ENCODE assay signal across 8 cellular contexts in genomic region chr22:45310331-45311032, GRCh38.
A peak's percentile ranks its signal among the peaks of the same experiment; 100 is the strongest.
DNase-seq lines count a peak whose midpoint lies in the region; ATAC-seq lines count a peak whose summit lies in the region.

No MANE protein-coding gene starts in this region.

- H3K27me3 Mint-ChIP-seq in stimulated activated naive B cell treated with anti-CD40 and anti-IgM and Interleukin-4, amounts not matched to agents 10 μg/mL and 1 μg/mL and 100 μg/mL, for 72 hours = no peaks in the 10 kb centered on the region

- H3K9me3 ChIP-seq in iPS DF 6.9 (ENCODE audit: control insufficient read depth, insufficient read depth, low read length) = no peaks in the 10 kb centered on the region

- ATAC-seq in stimulated activated naive B cell treated with anti-CD40 and anti-IgM and Interleukin-4, amounts not matched to agents 10 μg/mL and 1 μg/mL and 100 μg/mL, for 72 hours (replicated peaks) = no peak
- ATAC-seq in GM19395 (IDR thresholded peaks at IDR 0.05; ENCODE audit: unreplicated experiment) = no peak

- peak overlapping the region; percentile 95 to 97 for H3K4me3 Mint-ChIP-seq in stimulated activated naive B cell treated with anti-CD40 and anti-IgM and Interleukin-4, amounts not matched to agents 10 μg/mL and 1 μg/mL and 100 μg/mL, for 72 hours

- H3K27ac Mint-ChIP-seq in stimulated activated naive B cell treated with anti-CD40 and anti-IgM and Interleukin-4, amounts not matched to agents 10 μg/mL and 1 μg/mL and 100 μg/mL, for 72 hours = peak overlapping the region; percentile 94

- H3K9me3 Mint-ChIP-seq in stimulated activated naive B cell treated with anti-CD40 and anti-IgM and Interleukin-4, amounts not matched to agents 10 μg/mL and 1 μg/mL and 100 μg/mL, for 72 hours = no peaks in the 10 kb centered on the region

- peaks cover 1% of the 10 kb centered on the region for H3K4me1 ChIP-seq in iPS DF 6.9 (ENCODE audit: control insufficient read depth, insufficient read depth, low read length)

- H3K27ac ChIP-seq in iPS DF 6.9 (ENCODE audit: low read length) = no peak overlapping the region

- H3K27me3 ChIP-seq in iPS DF 6.9 (ENCODE audit: control insufficient read depth, insufficient read depth, low read length) = no peaks in the 10 kb centered on the region

- peaks cover 11 to 18% of the 10 kb centered on the region in 2 donors for H3K36me3 Mint-ChIP-seq in stimulated activated naive B cell treated with anti-CD40 and anti-IgM and Interleukin-4, amounts not matched to agents 10 μg/mL and 1 μg/mL and 100 μg/mL, for 72 hours

- H3K4me3 ChIP-seq in iPS DF 6.9 (ENCODE audit: low read length) = peak overlapping the region; percentile 94

- H3K36me3 ChIP-seq in iPS DF 6.9 (ENCODE audit: control insufficient read depth, insufficient read depth, low read length) = no peaks in the 10 kb centered on the region

- DNase-seq in activated CD4-positive, CD25-positive, alpha-beta regulatory T cell treated with anti-CD3 and anti-CD28 coated beads, Interleukin-2, amount 50 U/mL, for 72 hours = peak; percentile 36
- DNase-seq in activated CD4-positive, CD25-positive, alpha-beta regulatory T cell (lab: John Stamatoyannopoulos, UW) = no peak
- peak; percentile 23 for DNase-seq in activated naive CD4-positive, alpha-beta T cell treated with anti-CD3 and anti-CD28 coated beads, Interleukin-2, amount 50 U/mL, for 16 hours
- no peak for DNase-seq in iPS DF 6.9 (ENCODE audit: low read depth, low spot score)
- DNase-seq in stimulated activated naive B cell treated with anti-CD40 and anti-IgM and Interleukin-4, amounts not matched to agents 10 μg/mL and 1 μg/mL and 100 μg/mL, for 72 hours = no peak
- DNase-seq in NK-92 treated with Interleukin-12 subunit alpha and Interleukin-12 subunit beta, amount 100 ng/mL, for 24 hours (lab: John Stamatoyannopoulos, UW) = no peak
- DNase-seq in amniotic stem cell (lab: John Stamatoyannopoulos, UW) = no peak

- H3K4me1 Mint-ChIP-seq in stimulated activated naive B cell treated with anti-CD40 and anti-IgM and Interleukin-4, amounts not matched to agents 10 μg/mL and 1 μg/mL and 100 μg/mL, for 72 hours = peaks cover 41 to 60% of the 10 kb centered on the region in 2 donors

- no CpG with 5 or more reads among the region's 35 CpGs for WGBS in iPS DF 6.9 (ENCODE audit: insufficient coverage, insufficient read length)

Comparison
In these comparisons a context has a peak if more than half of its experiments do, and no peak if none do; other contexts are left out.
1. DNase-seq: peak in activated CD4-positive, CD25-positive, alpha-beta regulatory T cell treated with anti-CD3 and anti-CD28 coated beads, Interleukin-2, amount 50 U/mL, for 72 hours (single experiment) and activated naive CD4-positive, alpha-beta T cell treated with anti-CD3 and anti-CD28 coated beads, Interleukin-2, amount 50 U/mL, for 16 hours (single experiment); none in activated CD4-positive, CD25-positive, alpha-beta regulatory T cell (0 of 4), iPS DF 6.9 (single experiment), stimulated activated naive B cell treated with anti-CD40 and anti-IgM and Interleukin-4, amounts not matched to agents 10 μg/mL and 1 μg/mL and 100 μg/mL, for 72 hours (single experiment), NK-92 treated with Interleukin-12 subunit alpha and Interleukin-12 subunit beta, amount 100 ng/mL, for 24 hours (single experiment) and amniotic stem cell (single experiment).